Comparison of ENCODE assay signal across 32 cellular contexts in the genomic region with DNA sequence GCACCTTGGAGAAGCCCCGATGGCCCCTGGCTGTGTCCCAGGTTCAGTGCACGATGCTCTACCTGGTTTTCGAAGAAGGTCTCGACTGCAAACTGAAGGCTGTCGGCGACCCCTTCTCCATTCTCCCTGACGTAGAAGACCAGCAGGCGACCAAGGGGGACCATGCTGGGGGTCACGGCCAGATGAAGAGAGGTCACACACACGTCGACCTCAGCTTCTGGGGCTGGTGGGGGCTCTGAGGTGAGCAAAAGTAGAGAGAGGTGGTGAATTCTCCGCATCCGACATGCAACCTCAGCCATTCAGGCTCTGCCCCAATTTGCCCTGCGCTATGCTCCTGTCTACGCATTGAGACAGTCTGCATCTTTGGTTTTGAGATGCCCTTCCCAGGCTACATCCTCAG.
"Had no signal": no experiment of that assay in that cellular context is flagged by ENCODE, and none has a peak within 500 bp of the region (broad histone marks: within the 10 kb centered on the region; RNA-seq: fewer than 3 reads in every experiment).

No MANE protein-coding gene starts in this region.

- DNase-seq: activated effector memory CD4-positive, alpha-beta T cell treated with anti-CD3 and anti-CD28 coated beads, Interleukin-2, amount 50 U/mL, for 16 hours; activated effector memory CD4-positive, alpha-beta T cell treated with Interleukin-2 at 50 U/mL for 16 hours; activated gamma-delta T cell; activated gamma-delta T cell treated with Interleukin-2 at 50 U/mL for 16 hours; activated naive CD4-positive, alpha-beta T cell; activated naive CD4-positive, alpha-beta T cell treated with anti-CD3 and anti-CD28 coated beads for 36 hours; activated naive CD4-positive, alpha-beta T cell treated with anti-CD3 and anti-CD28 coated beads, Interleukin-2, amount 10 ng/mL, durations not matched to agents 7 days and 5 days; activated naive CD4-positive, alpha-beta T cell treated with anti-CD3 and anti-CD28 coated beads, Interleukin-2, amount 50 U/mL, for 16 hours; activated naive CD4-positive, alpha-beta T cell treated with Interleukin-2 at 50 U/mL for 16 hours; activated naive CD8-positive, alpha-beta T cell treated with anti-CD3 and anti-CD28 coated beads for 36 hours; activated naive CD8-positive, alpha-beta T cell treated with anti-CD3 and anti-CD28 coated beads, Interleukin-2, amount 10 ng/mL, durations not matched to agents 7 days and 5 days; activated naive CD8-positive, alpha-beta T cell treated with anti-CD3 and anti-CD28 coated beads, Interleukin-2, amount 50 U/mL, for 24 hours; activated T-cell treated with anti-CD3 and anti-CD28 coated beads for 4 hours; activated T-cell treated with anti-CD3 and anti-CD28 coated beads, Interleukin-2, amount 50 U/mL, for 1 hour; activated T-cell treated with anti-CD3 and anti-CD28 coated beads, Interleukin-2, amount 50 U/mL, for 24 hours; activated T-cell treated with anti-CD3 and anti-CD28 coated beads, Interleukin-2, amount 50 U/mL, for 4 hours; activated T-cell treated with anti-CD3 and anti-CD28 coated beads, Interleukin-2, amount 50 U/mL, for 48 hours; activated T-cell treated with anti-CD3 and anti-CD28 coated beads, Interleukin-2, amount 50 U/mL, for 72 hours; adrenal gland; amniotic stem cell; amygdala; anterior cingulate cortex; body of pancreas; brain microvascular endothelial cell; caudate nucleus; central memory CD4-positive, alpha-beta T cell; cerebellar nuclear complex had no signal

- H3K9me3 ChIP-seq: adrenal gland, ascending aorta, body of pancreas, breast epithelium had no signal

- H3K27me3 ChIP-seq: adrenal gland, ascending aorta, body of pancreas, brain microvascular endothelial cell, breast epithelium, cardiac muscle cell had no signal

- ATAC-seq: activated naive CD4-positive, alpha-beta T cell treated with anti-CD3 and anti-CD28 coated beads, Interleukin-2, amount 50 U/mL, for 72 hours; activated naive CD8-positive, alpha-beta T cell treated with anti-CD3 and anti-CD28 coated beads, Interleukin-2, amount 50 U/mL, for 24 hours; activated T-cell treated with anti-CD3 and anti-CD28 coated beads, Interleukin-2, amount 50 U/mL, for 4 hours; activated T-cell treated with anti-CD3 and anti-CD28 coated beads, Interleukin-2, amount 50 U/mL, for 72 hours; activated T-helper 17 cell treated with anti-CD3 and anti-CD28 coated beads, Interleukin-2, amount 50 U/mL, for 72 hours; body of pancreas had no signal

- H3K36me3 ChIP-seq: adrenal gland, ascending aorta, brain microvascular endothelial cell, breast epithelium, cardiac muscle cell had no signal

- H3K27ac ChIP-seq: adrenal gland, ascending aorta, body of pancreas, brain microvascular endothelial cell, breast epithelium, cardiac muscle cell had no signal

- H3K4me1 ChIP-seq: adrenal gland, ascending aorta, body of pancreas, breast epithelium had no signal

- H3K4me3 ChIP-seq: adrenal gland, ascending aorta, body of pancreas, breast epithelium, cardiac muscle cell had no signal
